In genomic region chr15:56616551-56616950, GRCh38 we compare ENCODE assay signal across 26 cellular contexts.
DNase-seq lines count a peak whose midpoint lies in the region; ATAC-seq, FAIRE-seq and TF ChIP-seq lines count a peak whose summit lies in the region.
"Had no signal": no experiment of that assay in that cellular context is flagged by ENCODE, and none has a peak within 500 bp of the region (broad histone marks: within the 10 kb centered on the region; RNA-seq: fewer than 3 reads in every experiment).

No MANE protein-coding gene starts in this region.

- H3K79me2 ChIP-seq in GM23248 (ENCODE audit: insufficient read depth) (no peaks in the 10 kb centered on the region), K562 (ENCODE audit: control insufficient read depth, insufficient read depth, low read length) (no peaks in the 10 kb centered on the region), osteoblast (ENCODE audit: insufficient read depth, low read length) (no peaks in the 10 kb centered on the region)

- intact Hi-C loops in K562 (cut with micrococcal nuclease): no loop called here
- intact Hi-C loops in body of pancreas (cut with DNase I): no loop called here

- BruUV-seq in K562 (replicated peaks; lab: Mats Ljungman, UMichigan): no TSS peak

- 67 to 69% methylated on average over 3 of the region's 3 CpGs for WGBS in GM23248 (ENCODE audit: low coverage in 1 of 2, low lambda C conversion rate in 2 of 2, missing lambda C conversion rate in 2 of 2), 2 experiments
- whole genome bisulfite sequencing in K562 (ENCODE audit: insufficient coverage, low coverage, missing lambda C conversion rate): 4% methylated on average over 3 of the region's 3 CpGs
- 67 to 68% methylated on average over 3 of the region's 3 CpGs for WGBS in body of pancreas, 2 donors

- no peak for TF ChIP-seq RAD21 in K562 (CRISPR knock-in tag; conservative IDR thresholded peaks at IDR 0.05 in 1 of 2, IDR thresholded peaks at IDR 0.05 in 1 of 2)

- CTCF ChIA-PET in K562 (lab: Yijun Ruan, JAX; ENCODE audit: low intra/inter-chr PET ratio): no interaction called here

- TF ChIP-seq CTCF in BE2C (IDR thresholded peaks at IDR 0.05; ENCODE audit: low read depth, low read length) (no peak), K562 (IDR thresholded peaks at IDR 0.05 in 2 of 3, conservative IDR thresholded peaks at IDR 0.05 in 1 of 3; ENCODE audit: insufficient read depth in 2 of 3, low read depth in 1 of 3, low read length in 3 of 3) (no peak), body of pancreas (IDR thresholded peaks at IDR 0.05) (no peak), osteoblast (IDR thresholded peaks at IDR 0.05; ENCODE audit: extremely low read depth, low read depth, low read length) (no peak)

- H3F3A ChIP-seq in GM23248 (ENCODE audit: insufficient read depth): no peaks in the 10 kb centered on the region

- no peak for FAIRE-seq in K562 (lab: Jason Lieb, UNC)
- FAIRE-seq: A204.1, GM12891, H54 had no signal

- no peak for TF ChIP-seq POLR2A in K562 (conservative IDR thresholded peaks at IDR 0.05)
- no peak for TF ChIP-seq POLR2A in body of pancreas (IDR thresholded peaks at IDR 0.05)

- H3K9ac ChIP-seq in GM23248 (no peak overlapping the region), K562 (ENCODE audit: insufficient read depth in 1 of 2, low read depth in 2 of 2, low read length in 2 of 2) (no peak overlapping the region)

- in situ Hi-C loops in GM23248 (cut with MboI): loop anchor here (25.0 kb wide), 1 partner anchor 104 kb away; no protein-coding TSS in a partner anchor
- in situ Hi-C loops in K562 (cut with MboI): no loop called here

- TF ChIP-seq EP300 in K562 (IDR thresholded peaks at IDR 0.05; ENCODE audit: low read length): no peak

- no peak overlapping the region for H2AFZ ChIP-seq in GM23248
- H2AFZ ChIP-seq in K562 (ENCODE audit: low read depth, low read length): no peak overlapping the region
- H2AFZ ChIP-seq in osteoblast (ENCODE audit: low read length): no peak overlapping the region

- POLR2A ChIA-PET in K562 (lab: Yijun Ruan, JAX): no interaction called here

- DNase-seq in BE2C (peak; percentile 21), GM23248 (peak; percentile 1), NCI-H69 (lab: John Stamatoyannopoulos, UW) (peak; percentile 36), K562 (ENCODE audit: extremely low read depth in 1 of 4, low spot score in 3 of 4) (no peak), body of pancreas (no peak), osteoblast (ENCODE audit: insufficient read length, low spot score, missing footprints) (no peak), NCI-H1417 treated with DMSO at 0.1 percent for 48 hours (lab: John Stamatoyannopoulos, UW) (no peak)
- DNase-seq: AML-193; C1 segment of cervical spinal cord; CD8-positive, alpha-beta T cell; DMS79 treated with DMSO at 0.1 percent for 48 hours; GF-D8; NCI-H1048; NCI-H187 treated with DMSO at 0.1 percent for 48 hours; NCI-H2107; NCI-H446; NCI-H524 treated with DMSO at 0.1 percent for 48 hours; Right ventricle myocardium superior; RPMI8226; T-helper 2 cell had no signal

- H4K20me1 ChIP-seq in GM23248 (ENCODE audit: insufficient read depth) (no peaks in the 10 kb centered on the region), K562 (replicated peaks; ENCODE audit: control insufficient read depth, insufficient read depth, low read length) (no peaks in the 10 kb centered on the region), osteoblast (ENCODE audit: insufficient read depth, low read length) (no peaks in the 10 kb centered on the region)

- H3K9me1 ChIP-seq in K562 (ENCODE audit: control insufficient read depth, insufficient read depth, low read length): no peaks in the 10 kb centered on the region

- H3K9me3 ChIP-seq in BE2C (no peaks in the 10 kb centered on the region), GM23248 (ENCODE audit: low read depth) (no peaks in the 10 kb centered on the region), K562 (replicated peaks; ENCODE audit: control insufficient read depth, insufficient read depth, low read depth, low read length) (no peaks in the 10 kb centered on the region), body of pancreas (no peaks in the 10 kb centered on the region), osteoblast (ENCODE audit: low read depth, low read length) (no peaks in the 10 kb centered on the region)
- H3K9me3 ChIP-seq: SJSA1 had no signal

- H3K4me2 ChIP-seq in GM23248 (ENCODE audit: unreplicated experiment) (no peak overlapping the region), K562 (ENCODE audit: insufficient read depth, low read length) (no peak overlapping the region), osteoblast (ENCODE audit: insufficient read depth, low read length) (no peak overlapping the region)

- no peak for ATAC-seq in K562
- no peak for ATAC-seq in body of pancreas
- ATAC-seq in GM18517 (IDR thresholded peaks at IDR 0.05; ENCODE audit: unreplicated experiment): no peak
- ATAC-seq: CD8-positive, alpha-beta T cell had no signal

- no peaks in the 10 kb centered on the region for H3K27me3 ChIP-seq in BE2C
- no peaks in the 10 kb centered on the region for H3K27me3 ChIP-seq in GM23248 (replicated peaks; ENCODE audit: insufficient read depth)
- no peaks in the 10 kb centered on the region for H3K27me3 ChIP-seq in K562 (ENCODE audit: control insufficient read depth in 2 of 2, insufficient read depth in 2 of 2, low read length in 2 of 2)
- no peaks in the 10 kb centered on the region for H3K27me3 ChIP-seq in body of pancreas
- no peaks in the 10 kb centered on the region for H3K27me3 ChIP-seq in osteoblast (ENCODE audit: insufficient read depth, low read length)
- H3K27me3 ChIP-seq: SJSA1 had no signal

- H3K4me1 ChIP-seq in BE2C (no peaks in the 10 kb centered on the region), GM23248 (ENCODE audit: insufficient read depth) (no peaks in the 10 kb centered on the region), K562 (replicated peaks in 1 of 2; ENCODE audit: control insufficient read depth in 2 of 2, insufficient read depth in 2 of 2, low read length in 2 of 2) (no peaks in the 10 kb centered on the region), body of pancreas (no peaks in the 10 kb centered on the region), osteoblast (ENCODE audit: insufficient read depth, low read length) (no peaks in the 10 kb centered on the region)
- H3K4me1 ChIP-seq: SJSA1 had no signal

- no peaks in the 10 kb centered on the region for H3K36me3 ChIP-seq in BE2C
- H3K36me3 ChIP-seq in GM23248 (ENCODE audit: low read depth): no peaks in the 10 kb centered on the region
- H3K36me3 ChIP-seq in K562 (ENCODE audit: control insufficient read depth, insufficient read depth, low read length): no peaks in the 10 kb centered on the region
- H3K36me3 ChIP-seq in body of pancreas (replicated peaks in 1 of 2; ENCODE audit: insufficient read depth in 1 of 2, low read depth in 2 of 2): no peaks in the 10 kb centered on the region
- no peaks in the 10 kb centered on the region for H3K36me3 ChIP-seq in osteoblast (ENCODE audit: insufficient read depth, low read length)
- H3K36me3 ChIP-seq: SJSA1 had no signal

- no peaks in the 10 kb centered on the region for H3K9me2 ChIP-seq in GM23248 (ENCODE audit: insufficient read depth)

- H3K27ac ChIP-seq in GM23248 (no peak overlapping the region), K562 (ENCODE audit: extremely low read depth, low read depth, low read length) (no peak overlapping the region), body of pancreas (no peak overlapping the region), osteoblast (ENCODE audit: low read depth, low read length) (no peak overlapping the region)
- H3K27ac ChIP-seq: HL-60, SJSA1 had no signal

- H3K4me3 ChIP-seq in BE2C (ENCODE audit: low read depth, low read length) (no peak overlapping the region), GM23248 (no peak overlapping the region), K562 (no peak overlapping the region), body of pancreas (no peak overlapping the region), osteoblast (ENCODE audit: insufficient read depth, low read length) (no peak overlapping the region)
- H3K4me3 ChIP-seq: SJSA1 had no signal

TF ChIP-seq in K562, 482 proteins besides CTCF, POLR2A, EP300 and RAD21:
- no peak for TF ChIP-seq HMG20B (CRISPR knock-in tag; IDR thresholded peaks at IDR 0.05)
- TF ChIP-seq ZNF77 (CRISPR knock-in tag; IDR thresholded peaks at IDR 0.05): no peak
- TF ChIP-seq NFIX (CRISPR knock-in tag; IDR thresholded peaks at IDR 0.05; ENCODE audit: low read depth): peak; percentile 51
- TF ChIP-seq, protein P1, sequence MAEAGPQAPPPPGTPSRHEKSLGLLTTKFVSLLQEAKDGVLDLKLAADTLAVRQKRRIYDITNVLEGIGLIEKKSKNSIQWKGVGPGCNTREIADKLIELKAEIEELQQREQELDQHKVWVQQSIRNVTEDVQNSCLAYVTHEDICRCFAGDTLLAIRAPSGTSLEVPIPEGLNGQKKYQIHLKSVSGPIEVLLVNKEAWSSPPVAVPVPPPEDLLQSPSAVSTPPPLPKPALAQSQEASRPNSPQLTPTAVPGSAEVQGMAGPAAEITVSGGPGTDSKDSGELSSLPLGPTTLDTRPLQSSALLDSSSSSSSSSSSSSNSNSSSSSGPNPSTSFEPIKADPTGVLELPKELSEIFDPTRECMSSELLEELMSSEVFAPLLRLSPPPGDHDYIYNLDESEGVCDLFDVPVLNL (CRISPR knock-in tag; IDR thresholded peaks at IDR 0.05; ENCODE audit: low read depth): no peak
- 0 out of 2 replicates have a peak, but pooled peaks have one; percentile 40 for TF ChIP-seq ZNF24 (IDR thresholded peaks at IDR 0.05)
- TF ChIP-seq ZNF511 (CRISPR knock-in tag; IDR thresholded peaks at IDR 0.05): no peak
- TF ChIP-seq TAL1 (IDR thresholded peaks at IDR 0.05): no peak
- peak; percentile 77 for TF ChIP-seq NFIC (IDR thresholded peaks at IDR 0.05)

Comparison
In these comparisons a context has a peak if more than half of its experiments do, and no peak if none do; other contexts are left out.
1. DNase-seq: peak in BE2C (single experiment), GM23248 (single experiment) and NCI-H69 (single experiment); none in K562 (0 of 4), body of pancreas (0 of 4), osteoblast (single experiment) and NCI-H1417 treated with DMSO at 0.1 percent for 48 hours (single experiment).